Comparison of ENCODE assay signal across 7 cellular contexts in genomic region chr3:132659370-132660055, GRCh38. TPM values are rescaled to one million over a fixed set of nuclear protein-coding genes. Genes with fewer than 3 reads are reported as not detected.
DNase-seq lines count a peak whose midpoint lies in the region; ATAC-seq, FAIRE-seq and TF ChIP-seq lines count a peak whose summit lies in the region.

TSS of gene ACAD11 (minus strand) at chr3:132659809. CDS start at chr3:132659751, 58 bp downstream.

- peak within 1 kb of the TSS; percentile 100 for H4K8ac ChIP-seq in trophoblast cell (ENCODE audit: low read depth, low read length)

- H3K9me3 ChIP-seq in heart right ventricle (no peaks in the 10 kb centered on the region), trophoblast cell (ENCODE audit: insufficient read depth, low read depth, low read length) (no peaks in the 10 kb centered on the region)

- DNase-seq in GM10266 (ENCODE audit: extremely low spot score) (peak; percentile 69), H54 (ENCODE audit: insufficient read length, low spot score) (peak; percentile 49), Kasumi-1 (lab: John Stamatoyannopoulos, UW) (peak; percentile 79 to 80), SHP77 treated with DMSO at 0.1 percent for 48 hours (lab: John Stamatoyannopoulos, UW) (peak; percentile 69), heart right ventricle (peak; percentile 66 to 70), trophoblast cell (peak; percentile 50 to 63)

- peaks cover 5% of the 10 kb centered on the region for H3K79me2 ChIP-seq in trophoblast cell (ENCODE audit: control insufficient read depth, insufficient read depth, low read length, poor library complexity)

- H3K27me3 ChIP-seq in heart right ventricle (no peaks in the 10 kb centered on the region), trophoblast cell (ENCODE audit: insufficient read depth, low read length) (no peaks in the 10 kb centered on the region)

- intact Hi-C loops in heart right ventricle (cut with DNase I): loop anchor here in 4 of 10 donors (5.0 to 10.0 kb wide), 3 partner anchors 55 to 63 kb away; partner anchors contain the start of gene NPHP3 (in 1 of the 4)

- H3K27ac ChIP-seq in angular gyrus (ENCODE audit: low read depth, low read length) (peak within 1 kb of the TSS; percentile 89), heart right ventricle (peak within 1 kb of the TSS; percentile 80 to 97 (median 94)), trophoblast cell (ENCODE audit: low read depth, low read length) (peak within 1 kb of the TSS; percentile 74)

- H2AFZ ChIP-seq in trophoblast cell (ENCODE audit: insufficient read depth, low read length, poor library complexity): peak within 1 kb of the TSS; percentile 99

- H3K4me3 ChIP-seq in heart right ventricle (peak within 1 kb of the TSS; percentile 81 to 94 (median 90)), trophoblast cell (ENCODE audit: low read depth, low read length) (peak within 1 kb of the TSS; percentile 98)

- H2AK5ac ChIP-seq in trophoblast cell (ENCODE audit: low read length): no peak within 1 kb of the TSS

- peak within 1 kb of the TSS; percentile 51 for H2BK12ac ChIP-seq in trophoblast cell (ENCODE audit: low read length)

- peak within 1 kb of the TSS; percentile 95 for H4K91ac ChIP-seq in trophoblast cell (ENCODE audit: low read depth, low read length)

- peak within 1 kb of the TSS; percentile 99 for H3K18ac ChIP-seq in trophoblast cell (ENCODE audit: low read length)

- peak within 1 kb of the TSS; percentile 89 for H3K9ac ChIP-seq in trophoblast cell (ENCODE audit: low read length)

- H2BK120ac ChIP-seq in trophoblast cell (ENCODE audit: insufficient read depth, low read length, poor library complexity): peak within 1 kb of the TSS; percentile 95

- WGBS in heart right ventricle, 2 donors: 0 to 1% methylated on average over 34 of the region's 34 CpGs
- WGBS in trophoblast cell (ENCODE audit: extremely low coverage, insufficient coverage, insufficient read length): no CpG with 5 or more reads among the region's 34 CpGs

- peak within 1 kb of the TSS; percentile 87 for H2BK5ac ChIP-seq in trophoblast cell (ENCODE audit: low read depth, low read length, poor library complexity)

- peaks cover 2 to 85% (median 64%) of the 10 kb centered on the region in 9 donors for H3K4me1 ChIP-seq in heart right ventricle
- H3K4me1 ChIP-seq in trophoblast cell (ENCODE audit: control insufficient read depth in 1 of 2, insufficient read depth in 2 of 2, low read length in 2 of 2): peaks cover 0 to 2% of the 10 kb centered on the region in 2 experiments

- H3K14ac ChIP-seq in trophoblast cell (ENCODE audit: low read length): peak within 1 kb of the TSS; percentile 100

- TF ChIP-seq POLR2A in H54 (IDR thresholded peaks at IDR 0.05; ENCODE audit: low read depth, low read length): peak; percentile 49

- peaks cover 0 to 4% (median 0%) of the 10 kb centered on the region in 9 donors for H3K36me3 ChIP-seq in heart right ventricle
- H3K36me3 ChIP-seq in trophoblast cell (ENCODE audit: control insufficient read depth in 1 of 2, insufficient read depth in 2 of 2, low read length in 2 of 2): no peaks in the 10 kb centered on the region

- ATAC-seq in heart right ventricle: peak; percentile 80 to 91 (median 86)

- H3K4ac ChIP-seq in trophoblast cell (ENCODE audit: low read depth, low read length): peak within 1 kb of the TSS; percentile 95

- peak; percentile 91 for FAIRE-seq in H54 (lab: Jason Lieb, UNC)

- TF ChIP-seq CTCF in GM10266 (IDR thresholded peaks at IDR 0.05; ENCODE audit: control insufficient read depth, insufficient read depth, low read depth, missing control alignments) (peak; percentile 73), heart right ventricle (IDR thresholded peaks at IDR 0.05) (peak; percentile 31 to 78 (median 59))

- peaks cover 8% of the 10 kb centered on the region for H3K79me1 ChIP-seq in trophoblast cell (ENCODE audit: low read length)

- peak within 1 kb of the TSS; percentile 99 for H4K12ac ChIP-seq in trophoblast cell (ENCODE audit: low read depth, low read length)

- peak within 1 kb of the TSS; percentile 100 for H3K4me2 ChIP-seq in trophoblast cell (ENCODE audit: low read length)

- H3K23ac ChIP-seq in trophoblast cell (ENCODE audit: low read length): no peak within 1 kb of the TSS

RNA-seq across cellular contexts. Expression of gene ACAD11, which starts in this region (rescaled TPM):
- 10 to 100 TPM; 11.8 to 31.2 (median 22.2) TPM for total RNA-seq in heart right ventricle
- 10 to 100 TPM in 1 of 2 donors, 1 to 10 TPM in 1; 7.6 to 30.6 TPM for polyA plus RNA-seq in heart right ventricle
- polyA plus RNA-seq in trophoblast cell (2013): 6.0 and 6.1 TPM in 2 replicates

Comparison
In these comparisons a context has a peak if more than half of its experiments do, and no peak if none do; other contexts are left out.
1. Peak in every context shown above with its lines: DNase-seq, ATAC-seq, H3K4me3 ChIP-seq and H3K27ac ChIP-seq.